31 cellular contexts compared by ENCODE assay signal in genomic region chr4:150547154-150547838, GRCh38. TPM values are rescaled to one million over a fixed set of nuclear protein-coding genes. Genes with fewer than 3 reads are reported as not detected.
"Had no signal": no experiment of that assay in that cellular context is flagged by ENCODE, and none has a peak within 500 bp of the region (broad histone marks: within the 10 kb centered on the region; RNA-seq: fewer than 3 reads in every experiment).

No MANE protein-coding gene starts in this region.

- H3K27ac ChIP-seq: adrenal gland, breast epithelium, SK-N-MC, VCaP had no signal

- H3K9me3 Mint-ChIP-seq: activated CD4-positive, alpha-beta memory T cell treated with anti-CD3 and anti-CD28 coated beads, Interleukin-2, amount 10 ng/mL, durations not matched to agents 7 days and 5 days; activated naive CD4-positive, alpha-beta T cell treated with anti-CD3 and anti-CD28 coated beads for 36 hours; activated naive CD8-positive, alpha-beta T cell treated with anti-CD3 and anti-CD28 coated beads, Interleukin-2, amount 10 ng/mL, durations not matched to agents 7 days and 5 days; activated T-helper 17 cell treated with anti-CD3 and anti-CD28 coated beads, Interleukin-2, amount 50 U/mL, for 72 hours; T-cell had no signal

- H3K4me3 ChIP-seq: adrenal gland, breast epithelium, MG63, SK-N-MC had no signal

- H3K27me3 ChIP-seq: adrenal gland, breast epithelium, MG63 had no signal

- H3K4me1 Mint-ChIP-seq: activated CD4-positive, alpha-beta memory T cell treated with anti-CD3 and anti-CD28 coated beads, Interleukin-2, amount 10 ng/mL, durations not matched to agents 7 days and 5 days; activated CD4-positive, alpha-beta T cell treated with anti-CD3 and anti-CD28 coated beads for 36 hours; activated naive CD8-positive, alpha-beta T cell treated with anti-CD3 and anti-CD28 coated beads, Interleukin-2, amount 10 ng/mL, durations not matched to agents 7 days and 5 days had no signal

- H3K36me3 ChIP-seq: adrenal gland, breast epithelium, MG63 had no signal

- DNase-seq: activated CD4-positive, alpha-beta memory T cell treated with anti-CD3 and anti-CD28 coated beads, Interleukin-2, amount 10 ng/mL, durations not matched to agents 7 days and 5 days; activated CD4-positive, alpha-beta T cell treated with anti-CD3 and anti-CD28 coated beads for 36 hours; activated CD4-positive, alpha-beta T cell treated with anti-CD3 and anti-CD28 coated beads, Interleukin-2, amount 50 U/mL, for 1 hour; activated gamma-delta T cell; activated naive CD4-positive, alpha-beta T cell treated with anti-CD3 and anti-CD28 coated beads for 36 hours; activated naive CD8-positive, alpha-beta T cell treated with anti-CD3 and anti-CD28 coated beads, Interleukin-2, amount 10 ng/mL, durations not matched to agents 7 days and 5 days; activated T-cell treated with anti-CD3 and anti-CD28 coated beads for 4 hours; activated T-cell treated with anti-CD3 and anti-CD28 coated beads, Interleukin-2, amount 50 U/mL, for 48 hours; adrenal gland; anterior cingulate cortex; caudate nucleus; MG63; MV-4-11; NCI-H1105; NCI-H1436 treated with DMSO at 0.1 percent for 48 hours; NCI-H187; NCI-H2081; NCI-H2227 treated with DMSO at 0.1 percent for 48 hours; NCI-H446 treated with DMSO at 0.1 percent for 48 hours; NCI-H524 treated with DMSO at 0.1 percent for 48 hours; NCI-H748 treated with DMSO at 0.1 percent for 48 hours; RPMI8226; T-cell had no signal

- H3K27me3 Mint-ChIP-seq: activated CD4-positive, alpha-beta memory T cell treated with anti-CD3 and anti-CD28 coated beads, Interleukin-2, amount 10 ng/mL, durations not matched to agents 7 days and 5 days; activated CD4-positive, alpha-beta T cell treated with anti-CD3 and anti-CD28 coated beads for 36 hours; activated naive CD8-positive, alpha-beta T cell treated with anti-CD3 and anti-CD28 coated beads, Interleukin-2, amount 10 ng/mL, durations not matched to agents 7 days and 5 days; activated T-helper 17 cell treated with anti-CD3 and anti-CD28 coated beads, Interleukin-2, amount 50 U/mL, for 72 hours; T-cell had no signal

- H3K4me1 ChIP-seq: adrenal gland, breast epithelium had no signal

- H3K9me3 ChIP-seq: adrenal gland, breast epithelium, MG63 had no signal

- H3K27ac Mint-ChIP-seq: activated CD4-positive, alpha-beta memory T cell treated with anti-CD3 and anti-CD28 coated beads, Interleukin-2, amount 10 ng/mL, durations not matched to agents 7 days and 5 days; activated CD4-positive, alpha-beta T cell treated with anti-CD3 and anti-CD28 coated beads for 36 hours; activated naive CD4-positive, alpha-beta T cell treated with anti-CD3 and anti-CD28 coated beads for 36 hours; activated naive CD8-positive, alpha-beta T cell treated with anti-CD3 and anti-CD28 coated beads, Interleukin-2, amount 10 ng/mL, durations not matched to agents 7 days and 5 days; activated T-helper 17 cell treated with anti-CD3 and anti-CD28 coated beads, Interleukin-2, amount 50 U/mL, for 72 hours; T-cell had no signal

- H3K4me3 Mint-ChIP-seq: activated CD4-positive, alpha-beta memory T cell treated with anti-CD3 and anti-CD28 coated beads, Interleukin-2, amount 10 ng/mL, durations not matched to agents 7 days and 5 days; activated CD4-positive, alpha-beta T cell treated with anti-CD3 and anti-CD28 coated beads for 36 hours; activated naive CD4-positive, alpha-beta T cell treated with anti-CD3 and anti-CD28 coated beads for 36 hours; activated naive CD8-positive, alpha-beta T cell treated with anti-CD3 and anti-CD28 coated beads, Interleukin-2, amount 10 ng/mL, durations not matched to agents 7 days and 5 days; activated T-helper 17 cell treated with anti-CD3 and anti-CD28 coated beads, Interleukin-2, amount 50 U/mL, for 72 hours; T-cell had no signal

- ATAC-seq: activated CD4-positive, alpha-beta T cell treated with anti-CD3 and anti-CD28 coated beads for 36 hours; activated T-helper 17 cell treated with anti-CD3 and anti-CD28 coated beads, Interleukin-2, amount 50 U/mL, for 72 hours; Panc1; Right ventricle myocardium inferior; T-cell had no signal

RNA-seq across cellular contexts. Expression of gene MAB21L2, which starts 34.7 kb away (rescaled TPM):
- total RNA-seq: activated CD4-positive, alpha-beta memory T cell treated with anti-CD3 and anti-CD28 coated beads, Interleukin-2, amount 10 ng/mL, durations not matched to agents 7 days and 5 days; activated CD4-positive, alpha-beta T cell treated with anti-CD3 and anti-CD28 coated beads for 36 hours; activated CD8-positive, alpha-beta memory T cell treated with anti-CD3 and anti-CD28 coated beads for 36 hours; activated naive CD4-positive, alpha-beta T cell treated with anti-CD3 and anti-CD28 coated beads for 36 hours; activated naive CD8-positive, alpha-beta T cell treated with anti-CD3 and anti-CD28 coated beads, Interleukin-2, amount 10 ng/mL, durations not matched to agents 7 days and 5 days; activated T-helper 17 cell treated with anti-CD3 and anti-CD28 coated beads, Interleukin-2, amount 50 U/mL, for 72 hours; OCI-LY7; Right ventricle myocardium inferior; T-cell had no signal
